ENCODE assay signal across 8 cellular contexts in genomic region chr1:235328271-235329138, GRCh38. TPM values are rescaled to one million over a fixed set of nuclear protein-coding genes. Genes with fewer than 3 reads are reported as not detected.
A peak's percentile ranks its signal among the peaks of the same experiment; 100 is the strongest.
DNase-seq lines count a peak whose midpoint lies in the region; ATAC-seq, FAIRE-seq and TF ChIP-seq lines count a peak whose summit lies in the region.

Gene GGPS1 (plus strand): TSS chr1:235328570. CDS start chr1:235335265, 6,695 bp downstream.

- peaks cover 62% of the 10 kb centered on the region for H3K4me1 ChIP-seq in body of pancreas

- peak; percentile 59 for ATAC-seq in HG03066 (IDR thresholded peaks at IDR 0.05; ENCODE audit: low read depth, unreplicated experiment)
- peak; percentile 90 for ATAC-seq in body of pancreas
- ATAC-seq in sciatic nerve, result peak; percentile 97

- H3K27ac ChIP-seq in body of pancreas, result peak within 1 kb of the TSS; percentile 91 to 96 (median 93)

- DNase-seq in NCI-H2107 treated with DMSO at 0.1 percent for 48 hours (lab: John Stamatoyannopoulos, UW; ENCODE audit: unreplicated experiment) (peak; percentile 100), body of pancreas (peak; percentile 98 to 99 (median 98)), iPS DF 19.7 (ENCODE audit: low read depth, low spot score) (peak; percentile 99), sciatic nerve (ENCODE audit: low spot score) (peak; percentile 99)

- no peaks in the 10 kb centered on the region for H3K27me3 ChIP-seq in body of pancreas

- H3K4me3 ChIP-seq in body of pancreas, result peak within 1 kb of the TSS; percentile 89 to 93

- 0 to 1% methylated on average over 53 to 54 of the region's 54 CpGs for WGBS in body of pancreas, 2 donors

- no peaks in the 10 kb centered on the region for H3K36me3 ChIP-seq in body of pancreas (replicated peaks in 1 of 2; ENCODE audit: insufficient read depth in 1 of 2, low read depth in 2 of 2)

- H3K9me3 ChIP-seq in body of pancreas, result no peaks in the 10 kb centered on the region

- intact Hi-C loops in body of pancreas (cut with DNase I), result loop anchor here (10.0 kb wide), 1 partner anchor 64 kb away; no protein-coding TSS in a partner anchor
- intact Hi-C loops in sciatic nerve (cut with DNase I), result no loop called here

- peak in 4 of 7 experiments; percentile 7 to 33 (median 14) for TF ChIP-seq CTCF in body of pancreas (IDR thresholded peaks at IDR 0.05)

- peak; percentile 79 for TF ChIP-seq POLR2A in GM18526 (IDR thresholded peaks at IDR 0.05; ENCODE audit: extremely low read depth, insufficient read length)
- TF ChIP-seq POLR2A in body of pancreas (IDR thresholded peaks at IDR 0.05), result peak; percentile 61 to 93 (median 74)

- FAIRE-seq in A204.1 (lab: Jason Lieb, UNC) (peak; percentile 97), TTC549 (lab: Jason Lieb, UNC) (peak; percentile 99)

RNA-seq across cellular contexts. Expression of gene GGPS1, which starts in this region (rescaled TPM):
- 10 to 100 TPM; 11.9 to 15.3 TPM for total RNA-seq in body of pancreas
- 28.0 TPM for total RNA-seq in sciatic nerve

Comparison
In these comparisons a context has a peak if more than half of its experiments do, and no peak if none do; other contexts are left out.
1. Peak in every context shown above with its lines: DNase-seq, ATAC-seq, H3K4me3 ChIP-seq and H3K27ac ChIP-seq.